In genomic region chr5:370959-371810, GRCh38 we compare ENCODE assay signal across 11 cellular contexts. TPM values are rescaled to one million over a fixed set of nuclear protein-coding genes. Genes with fewer than 3 reads are reported as not detected.
DNase-seq lines count a peak whose midpoint lies in the region; ATAC-seq and TF ChIP-seq lines count a peak whose summit lies in the region.
"Had no signal": no experiment of that assay in that cellular context is flagged by ENCODE, and none has a peak within 500 bp of the region (broad histone marks: within the 10 kb centered on the region; RNA-seq: fewer than 3 reads in every experiment).

No MANE protein-coding gene starts in this region.

- H3K36me3 ChIP-seq in neural progenitor cell, result no peaks in the 10 kb centered on the region

- H3K27ac Mint-ChIP-seq in HFFc6, result peak overlapping the region; percentile 65
- peak overlapping the region; percentile 95 for H3K27ac Mint-ChIP-seq in activated T-helper 2 cell treated with anti-CD3 and anti-CD28 coated beads, Interferon-gamma antibody, Interleukin-2, Interleukin-4, amounts not matched to agents 10 μg/mL and 5 μg/mL and 100 μg/mL, durations not matched to agents 14 hours and 24 hours and 36 hours
- H3K27ac Mint-ChIP-seq in osteocyte (ENCODE audit: unreplicated experiment), result peak overlapping the region; percentile 93
- H3K27ac Mint-ChIP-seq in neural progenitor cell, result no peak overlapping the region

- H3K9me3 ChIP-seq in neural progenitor cell (ENCODE audit: low read depth), result no peaks in the 10 kb centered on the region
- H3K9me3 ChIP-seq: A549 had no signal

- H3K27me3 ChIP-seq in neural progenitor cell, result peaks cover 48% of the 10 kb centered on the region

- ATAC-seq in GM21737 (IDR thresholded peaks at IDR 0.05; ENCODE audit: unreplicated experiment), result no peak

- peak; percentile 39 to 77 for DNase-seq in NCI-H2081 (lab: John Stamatoyannopoulos, UW)
- no peak for DNase-seq in NCI-H2081 treated with DMSO at 0.1 percent for 48 hours (lab: John Stamatoyannopoulos, UW)
- no peak for DNase-seq in HFFc6
- no peak for DNase-seq in activated T-helper 2 cell treated with anti-CD3 and anti-CD28 coated beads, Interferon-gamma antibody, Interleukin-2, Interleukin-4, amounts not matched to agents 10 μg/mL and 5 μg/mL and 100 μg/mL, durations not matched to agents 14 hours and 24 hours and 36 hours (ENCODE audit: low spot score)
- peak; percentile 82 for DNase-seq in osteocyte (ENCODE audit: extremely low spot score, unreplicated experiment)
- DNase-seq in GM10248 (ENCODE audit: extremely low spot score), result no peak
- DNase-seq in neural progenitor cell (ENCODE audit: low spot score), result no peak
- DNase-seq: cortex of kidney, naive B cell had no signal

- no peaks in the 10 kb centered on the region for H3K79me2 ChIP-seq in neural progenitor cell (ENCODE audit: low read depth)

- H3K36me3 Mint-ChIP-seq in HFFc6 (ENCODE audit: low read depth), result peaks cover 15% of the 10 kb centered on the region
- peaks cover 47% of the 10 kb centered on the region for H3K36me3 Mint-ChIP-seq in activated T-helper 2 cell treated with anti-CD3 and anti-CD28 coated beads, Interferon-gamma antibody, Interleukin-2, Interleukin-4, amounts not matched to agents 10 μg/mL and 5 μg/mL and 100 μg/mL, durations not matched to agents 14 hours and 24 hours and 36 hours (ENCODE audit: low read depth)
- H3K36me3 Mint-ChIP-seq in osteocyte (ENCODE audit: unreplicated experiment), result peaks cover 11% of the 10 kb centered on the region
- H3K36me3 Mint-ChIP-seq in neural progenitor cell, result no peaks in the 10 kb centered on the region
- H3K36me3 Mint-ChIP-seq: naive B cell had no signal

- H3K4me3 Mint-ChIP-seq in HFFc6, result no peak overlapping the region
- H3K4me3 Mint-ChIP-seq in activated T-helper 2 cell treated with anti-CD3 and anti-CD28 coated beads, Interferon-gamma antibody, Interleukin-2, Interleukin-4, amounts not matched to agents 10 μg/mL and 5 μg/mL and 100 μg/mL, durations not matched to agents 14 hours and 24 hours and 36 hours (ENCODE audit: low read depth), result peak overlapping the region; percentile 68
- no peak overlapping the region for H3K4me3 Mint-ChIP-seq in osteocyte (ENCODE audit: unreplicated experiment)
- H3K4me3 Mint-ChIP-seq in neural progenitor cell, result no peak overlapping the region

- H3K9me3 Mint-ChIP-seq in HFFc6 (no peaks in the 10 kb centered on the region), osteocyte (ENCODE audit: unreplicated experiment) (no peaks in the 10 kb centered on the region), neural progenitor cell (no peaks in the 10 kb centered on the region)
- H3K9me3 Mint-ChIP-seq in activated T-helper 2 cell treated with anti-CD3 and anti-CD28 coated beads, Interferon-gamma antibody, Interleukin-2, Interleukin-4, amounts not matched to agents 10 μg/mL and 5 μg/mL and 100 μg/mL, durations not matched to agents 14 hours and 24 hours and 36 hours, result no peaks in the 10 kb centered on the region

- TF ChIP-seq CTCF in HFFc6 (IDR thresholded peaks at IDR 0.05), result no peak
- TF ChIP-seq CTCF in osteocyte (IDR thresholded peaks at IDR 0.05), result no peak
- no peak for TF ChIP-seq CTCF in GM10248 (IDR thresholded peaks at IDR 0.05; ENCODE audit: control extremely low read depth, extremely low read depth, low read depth, missing control alignments)
- TF ChIP-seq CTCF in neural progenitor cell (IDR thresholded peaks at IDR 0.05), result no peak

- no peak overlapping the region for H3K4me3 ChIP-seq in neural progenitor cell
- H3K4me3 ChIP-seq: A549 had no signal

- H4K20me1 ChIP-seq in neural progenitor cell (ENCODE audit: low read depth), result no peaks in the 10 kb centered on the region

- H3K4me2 ChIP-seq in neural progenitor cell, result no peak overlapping the region
- H3K4me2 ChIP-seq: A549 had no signal

- H3K9ac ChIP-seq in neural progenitor cell, result no peak overlapping the region

- H3K4me1 ChIP-seq in neural progenitor cell, result peaks cover 5% of the 10 kb centered on the region

- CTCF ChIA-PET in GM10248 (lab: Yijun Ruan, JAX), result interaction anchor here (0.9 to 2.6 kb wide), 5 partner anchors 10 to 54 kb away, joined by 3 to 9 read pairs (median 4); no protein-coding TSS in a partner anchor

- H3K4me1 Mint-ChIP-seq in HFFc6 (ENCODE audit: low read depth) (peaks cover 69% of the 10 kb centered on the region), osteocyte (ENCODE audit: unreplicated experiment) (peaks cover 42% of the 10 kb centered on the region), neural progenitor cell (peaks cover 3% of the 10 kb centered on the region)
- H3K4me1 Mint-ChIP-seq in activated T-helper 2 cell treated with anti-CD3 and anti-CD28 coated beads, Interferon-gamma antibody, Interleukin-2, Interleukin-4, amounts not matched to agents 10 μg/mL and 5 μg/mL and 100 μg/mL, durations not matched to agents 14 hours and 24 hours and 36 hours (ENCODE audit: low read depth), result peaks cover 64% of the 10 kb centered on the region

- peaks cover 6% of the 10 kb centered on the region for H3K27me3 Mint-ChIP-seq in HFFc6 (ENCODE audit: insufficient read depth)
- H3K27me3 Mint-ChIP-seq in activated T-helper 2 cell treated with anti-CD3 and anti-CD28 coated beads, Interferon-gamma antibody, Interleukin-2, Interleukin-4, amounts not matched to agents 10 μg/mL and 5 μg/mL and 100 μg/mL, durations not matched to agents 14 hours and 24 hours and 36 hours (ENCODE audit: low read depth), result no peaks in the 10 kb centered on the region
- no peaks in the 10 kb centered on the region for H3K27me3 Mint-ChIP-seq in osteocyte (ENCODE audit: unreplicated experiment)
- H3K27me3 Mint-ChIP-seq in neural progenitor cell (ENCODE audit: insufficient read depth, low read depth), result peaks cover 18% of the 10 kb centered on the region

- no peak overlapping the region for H2AFZ ChIP-seq in neural progenitor cell (replicated peaks)

- H3K27ac ChIP-seq in neural progenitor cell, result no peak overlapping the region

- H3F3A ChIP-seq in neural progenitor cell (ENCODE audit: low read depth), result no peaks in the 10 kb centered on the region

- POLR2A ChIA-PET in GM10248 (lab: Yijun Ruan, JAX), result interaction anchor here (1.2 to 1.4 kb wide), 2 partner anchors 54 to 57 kb away, joined by 3 read pairs; no protein-coding TSS in a partner anchor

- intact Hi-C loops in activated T-helper 2 cell treated with anti-CD3 and anti-CD28 coated beads, Interferon-gamma antibody, Interleukin-2, Interleukin-4, amounts not matched to agents 10 μg/mL and 5 μg/mL and 100 μg/mL, durations not matched to agents 14 hours and 24 hours and 36 hours (cut with micrococcal nuclease), result no loop called here

RNA-seq across cellular contexts. Expression of gene AHRR, which starts 49.7 kb away (rescaled TPM):
- total RNA-seq in HFFc6 (2021; fragmentation: NEBNext Ultra II Directional; extraction: Animal tissue kit (Norgen Biotek cat#: 25700)), result 10 to 100 TPM; 30.9 to 55.7 (median 51.9) TPM
- 33.3 and 34.9 TPM in 2 replicates for total RNA-seq in activated T-helper 2 cell treated with anti-CD3 and anti-CD28 coated beads, Interferon-gamma antibody, Interleukin-2, Interleukin-4, amounts not matched to agents 10 μg/mL and 5 μg/mL and 100 μg/mL, durations not matched to agents 14 hours and 24 hours and 36 hours
- total RNA-seq in osteocyte (54.9 and 55.8 TPM in 2 replicates), neural progenitor cell (ENCODE audit: low replicate concordance) (0.34 and 0.68 TPM in 2 replicates)

Comparison
In these comparisons a context has a peak if more than half of its experiments do, and no peak if none do; other contexts are left out.
1. DNase-seq: peak in NCI-H2081 (2 of 2) and osteocyte (single experiment); none in NCI-H2081 treated with DMSO at 0.1 percent for 48 hours (single experiment), HFFc6 (single experiment), activated T-helper 2 cell treated with anti-CD3 and anti-CD28 coated beads, Interferon-gamma antibody, Interleukin-2, Interleukin-4, amounts not matched to agents 10 μg/mL and 5 μg/mL and 100 μg/mL, durations not matched to agents 14 hours and 24 hours and 36 hours (single experiment), GM10248 (single experiment) and neural progenitor cell (single experiment).
2. RNA of gene AHRR, which starts 49.7 kb away (total RNA-seq): 54.9 to 55.8 TPM in osteocyte, 30.9 to 55.7 TPM in HFFc6 and 33.3 to 34.9 TPM in activated T-helper 2 cell treated with anti-CD3 and anti-CD28 coated beads, Interferon-gamma antibody, Interleukin-2, Interleukin-4, amounts not matched to agents 10 μg/mL and 5 μg/mL and 100 μg/mL, durations not matched to agents 14 hours and 24 hours and 36 hours; 0.34 to 0.68 TPM in neural progenitor cell; every median in the first group is over 10 times any median in the second.